8 cellular contexts compared by ENCODE assay signal in the genomic region with DNA sequence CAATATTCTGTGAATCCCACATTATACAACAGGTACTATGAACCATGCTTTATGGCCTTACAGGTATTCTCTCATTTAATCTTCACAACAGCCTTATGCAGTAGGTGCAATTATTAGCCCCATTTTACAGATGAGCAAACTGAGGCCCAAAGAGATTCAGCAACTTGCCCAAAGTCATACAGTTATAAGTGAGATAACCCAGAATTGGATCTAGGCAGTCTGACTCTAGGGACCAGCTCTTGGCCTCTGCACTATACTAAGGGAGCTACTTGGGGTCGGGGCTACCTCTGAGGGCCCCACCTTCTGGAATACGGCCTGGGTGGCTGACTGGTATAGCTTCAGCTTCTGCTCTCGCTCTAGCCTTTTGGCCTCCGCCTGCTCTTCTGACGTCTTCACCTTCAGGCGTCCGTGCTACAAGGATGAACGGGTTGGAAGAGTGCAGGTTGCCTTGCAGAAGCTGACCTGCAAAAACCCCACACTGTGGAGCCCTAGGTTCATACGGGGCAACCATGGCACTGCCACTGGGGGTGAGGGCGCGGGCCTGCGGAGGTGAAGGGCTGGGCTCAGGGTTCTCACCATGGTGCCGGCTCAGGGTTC. TPM values are rescaled to one million over a fixed set of nuclear protein-coding genes. Genes with fewer than 3 reads are reported as not detected.
DNase-seq lines count a peak whose midpoint lies in the region; ATAC-seq, FAIRE-seq and TF ChIP-seq lines count a peak whose summit lies in the region.

No MANE protein-coding gene starts in this region.

- DNase-seq in T-helper 1 cell (no peak), T-helper 17 cell (no peak), left ventricle myocardium inferior (no peak), small intestine (no peak), NCI-H510A (lab: John Stamatoyannopoulos, UW) (no peak), GM20000 (ENCODE audit: low spot score) (no peak)

- H3K4me1 Mint-ChIP-seq in T-helper 1 cell treated with Interleukin-12 subunit alpha and Interleukin-12 subunit beta and Interleukin-4 antibody, amounts not matched to agents 30 μg/mL and 1 μg/mL, for 36 hours (ENCODE audit: low read depth), result peaks cover 39% of the 10 kb centered on the region
- H3K4me1 Mint-ChIP-seq in T-helper 17 cell, result peaks cover 36% of the 10 kb centered on the region

- H3K27ac ChIP-seq in left ventricle myocardium inferior (replicated peaks) (peak overlapping the region; percentile 99), small intestine (ENCODE audit: low read depth in 1 of 2, low read length in 1 of 2) (peak overlapping the region; percentile 95)

- intact Hi-C loops in left ventricle myocardium inferior (cut with micrococcal nuclease), result no loop called here

- no peak for TF ChIP-seq CTCF in left ventricle myocardium inferior (IDR thresholded peaks at IDR 0.05; ENCODE audit: borderline replicate concordance)
- no peak for TF ChIP-seq CTCF in GM20000 (IDR thresholded peaks at IDR 0.05; ENCODE audit: extremely low read depth, missing control alignments)

- H3K4me3 ChIP-seq in left ventricle myocardium inferior, result peak overlapping the region; percentile 90
- peak overlapping the region; percentile 80 to 83 for H3K4me3 ChIP-seq in small intestine (ENCODE audit: low read depth in 1 of 2, low read length in 2 of 2)

- ATAC-seq in T-helper 17 cell (no peak), HG02763 (IDR thresholded peaks at IDR 0.05; ENCODE audit: unreplicated experiment) (no peak)

- H3K4me1 ChIP-seq in left ventricle myocardium inferior (peaks cover 35% of the 10 kb centered on the region), small intestine (ENCODE audit: control insufficient read depth in 2 of 2, insufficient read depth in 1 of 2, low read depth in 1 of 2, low read length in 1 of 2) (peaks cover 0 to 6% of the 10 kb centered on the region in 2 donors)

- 5 to 12% (median 5%) methylated on average over 13 of the region's 13 CpGs for WGBS in small intestine, 3 donors

- H3K36me3 ChIP-seq in left ventricle myocardium inferior (peaks cover 45% of the 10 kb centered on the region), small intestine (ENCODE audit: control insufficient read depth in 2 of 2, insufficient read depth in 2 of 2, low read length in 2 of 2) (peaks cover 0 to 10% of the 10 kb centered on the region in 2 donors)

- H3K36me3 Mint-ChIP-seq in T-helper 1 cell treated with Interleukin-12 subunit alpha and Interleukin-12 subunit beta and Interleukin-4 antibody, amounts not matched to agents 30 μg/mL and 1 μg/mL, for 36 hours (ENCODE audit: low read depth), result peaks cover 24% of the 10 kb centered on the region
- H3K36me3 Mint-ChIP-seq in T-helper 17 cell (ENCODE audit: low read depth), result peaks cover 9% of the 10 kb centered on the region

- H3K4me3 Mint-ChIP-seq in T-helper 1 cell treated with Interleukin-12 subunit alpha and Interleukin-12 subunit beta and Interleukin-4 antibody, amounts not matched to agents 30 μg/mL and 1 μg/mL, for 36 hours, result peak overlapping the region; percentile 93
- H3K4me3 Mint-ChIP-seq in T-helper 17 cell, result peak overlapping the region; percentile 90

- H3K9me3 ChIP-seq in T-helper 17 cell (ENCODE audit: control insufficient read depth, low read length, poor library complexity, severe bottlenecking) (no peaks in the 10 kb centered on the region), left ventricle myocardium inferior (replicated peaks) (no peaks in the 10 kb centered on the region), small intestine (ENCODE audit: control insufficient read depth, low read depth) (no peaks in the 10 kb centered on the region)

- H3K27me3 ChIP-seq in left ventricle myocardium inferior (ENCODE audit: low read depth) (no peaks in the 10 kb centered on the region), small intestine (ENCODE audit: control insufficient read depth in 2 of 2, insufficient read depth in 2 of 2, low read length in 2 of 2) (no peaks in the 10 kb centered on the region)

- FAIRE-seq in small intestine (lab: Jason Lieb, UNC), result no peak

- H3K27me3 Mint-ChIP-seq in T-helper 1 cell treated with Interleukin-12 subunit alpha and Interleukin-12 subunit beta and Interleukin-4 antibody, amounts not matched to agents 30 μg/mL and 1 μg/mL, for 36 hours (ENCODE audit: low read depth), result no peaks in the 10 kb centered on the region
- no peaks in the 10 kb centered on the region for H3K27me3 Mint-ChIP-seq in T-helper 17 cell

- no peaks in the 10 kb centered on the region for H3K9me3 Mint-ChIP-seq in T-helper 1 cell treated with Interleukin-12 subunit alpha and Interleukin-12 subunit beta and Interleukin-4 antibody, amounts not matched to agents 30 μg/mL and 1 μg/mL, for 36 hours

- H3K27ac Mint-ChIP-seq in T-helper 1 cell treated with Interleukin-12 subunit alpha and Interleukin-12 subunit beta and Interleukin-4 antibody, amounts not matched to agents 30 μg/mL and 1 μg/mL, for 36 hours, result peak overlapping the region; percentile 95
- peak overlapping the region; percentile 98 for H3K27ac Mint-ChIP-seq in T-helper 17 cell

RNA-seq across cellular contexts. Expression of a gene that starts 0.8 kb away (rescaled TPM):
- 10 to 100 TPM; 54.4 to 72.1 TPM for total RNA-seq in T-helper 17 cell
- 22.3 TPM for total RNA-seq in left ventricle myocardium inferior
- polyA plus RNA-seq in small intestine, result 10 to 100 TPM; 27.1 to 58.6 (median 44.9) TPM

RNA-seq across cellular contexts. Expression of a gene that starts 7.7 kb away (rescaled TPM):
- total RNA-seq in T-helper 17 cell, result 1 to 10 TPM; 3.4 to 4.3 TPM
- 0.96 TPM for total RNA-seq in left ventricle myocardium inferior
- 1 to 10 TPM; 1.5 to 3.4 (median 1.6) TPM for polyA plus RNA-seq in small intestine

RNA-seq across cellular contexts. Expression of a gene that starts 28.2 kb away (rescaled TPM):
- total RNA-seq in T-helper 17 cell (100 to 1,000 TPM; 106 to 107 TPM), left ventricle myocardium inferior (30.6 TPM)
- 10 to 100 TPM; 33.5 to 42.4 (median 38.0) TPM for polyA plus RNA-seq in small intestine

RNA-seq across cellular contexts. Expression of a gene that starts 28.9 kb away (rescaled TPM):
- total RNA-seq in T-helper 17 cell (10 to 100 TPM; 24.0 to 27.0 TPM), left ventricle myocardium inferior (6.9 TPM)
- polyA plus RNA-seq in small intestine, result 10 to 100 TPM; 45.2 to 95.7 (median 68.6) TPM

RNA-seq across cellular contexts. Expression of a gene that starts 29.0 kb away (rescaled TPM):
- total RNA-seq in T-helper 17 cell (10 to 100 TPM; 25.7 to 27.7 TPM), left ventricle myocardium inferior (23.4 TPM)
- 10 to 100 TPM in 2 of 3 donors, 1 to 10 TPM in 1; 9.7 to 22.5 (median 14.3) TPM for polyA plus RNA-seq in small intestine
